30 cellular contexts compared by ENCODE assay signal in the genomic region with DNA sequence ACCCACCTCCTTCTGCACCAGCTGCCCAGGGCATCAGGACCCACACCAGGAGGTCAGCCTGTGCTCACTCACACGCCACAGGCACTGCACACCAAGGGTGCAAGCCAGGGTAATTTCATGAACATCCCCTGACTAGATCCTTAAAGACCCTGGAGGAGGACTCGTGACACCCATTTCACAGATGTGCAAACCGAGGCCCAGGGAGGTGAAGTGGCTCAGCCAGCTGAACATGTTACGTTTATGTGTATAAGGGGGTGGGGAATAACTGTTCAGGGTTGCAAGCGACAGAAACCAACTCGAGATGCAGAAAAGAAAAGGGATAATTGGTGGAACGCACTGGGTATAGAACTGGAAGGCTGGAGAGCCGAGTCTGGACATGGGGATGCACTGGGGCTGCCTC.
"Had no signal": no experiment of that assay in that cellular context is flagged by ENCODE, and none has a peak within 500 bp of the region (broad histone marks: within the 10 kb centered on the region; RNA-seq: fewer than 3 reads in every experiment).

No MANE protein-coding gene starts in this region.

- H2AFZ ChIP-seq: neural progenitor cell had no signal

- H3K4me2 ChIP-seq: neural progenitor cell had no signal

- H3K36me3 Mint-ChIP-seq: immature natural killer cell; mesothelial cell of epicardium; stimulated activated memory B cell treated with anti-CD40 and anti-IgM and Interleukin-4, amounts not matched to agents 10 μg/mL and 1 μg/mL and 100 μg/mL, for 72 hours; type B pancreatic cell had no signal

- ATAC-seq: heart left ventricle; left colon; left lung; lower lobe of right lung; right cardiac atrium; stimulated activated memory B cell treated with anti-CD40 and anti-IgM and Interleukin-4, amounts not matched to agents 10 μg/mL and 1 μg/mL and 100 μg/mL, for 72 hours; stimulated activated naive CD8-positive, alpha-beta T cell treated with anti-CD3 and anti-CD28 coated beads, Interleukin-15, amount 100 ng/mL, for 72 hours had no signal

- DNase-seq: heart left ventricle; hypothalamus; immature natural killer cell; kidney; left colon; lower lobe of right lung; mammary epithelial cell; mesendoderm; naive B cell; ovary; retina; right cardiac atrium; sigmoid colon; small intestine; spleen; stimulated activated CD4-positive, alpha-beta T cell treated with anti-CD3 and anti-CD28 coated beads, Interleukin-4, amount 100 ng/mL, for 4 hours; stimulated activated CD8-positive, alpha-beta memory T cell treated with anti-CD3 and anti-CD28 coated beads, Interleukin-4, amount 100 ng/mL, for 48 hours; stimulated activated naive CD4-positive, alpha-beta T cell treated with Interleukin-2 at 50 U/mL for 16 hours; stimulated activated naive CD8-positive, alpha-beta T cell treated with anti-CD3 and anti-CD28 coated beads, Interleukin-15, amount 100 ng/mL, for 72 hours; substantia nigra had no signal

- H3K9me3 ChIP-seq: ovary, prostate gland, sigmoid colon had no signal

- H3K9ac ChIP-seq: neural progenitor cell had no signal

- H3K4me1 Mint-ChIP-seq: immature natural killer cell; naive B cell; nephron; stimulated activated memory B cell treated with anti-CD40 and anti-IgM and Interleukin-4, amounts not matched to agents 10 μg/mL and 1 μg/mL and 100 μg/mL, for 72 hours; stimulated activated naive CD8-positive, alpha-beta T cell treated with anti-CD3 and anti-CD28 coated beads, Interleukin-15, amount 100 ng/mL, for 72 hours had no signal

- H3K27me3 ChIP-seq: neural progenitor cell, ovary, sigmoid colon, vagina had no signal

- H3K36me3 ChIP-seq: heart left ventricle, left lung, lower lobe of right lung, neural progenitor cell, ovary, prostate gland, sigmoid colon, spleen, tibial nerve had no signal

- H3K4me1 ChIP-seq: heart left ventricle, left lung, lower lobe of right lung, neural progenitor cell, prostate gland, spleen, tibial nerve had no signal

- H3K27ac Mint-ChIP-seq: immature natural killer cell; mesothelial cell of epicardium; naive B cell; nephron; neural progenitor cell; stimulated activated memory B cell treated with anti-CD40 and anti-IgM and Interleukin-4, amounts not matched to agents 10 μg/mL and 1 μg/mL and 100 μg/mL, for 72 hours; stimulated activated naive CD8-positive, alpha-beta T cell treated with anti-CD3 and anti-CD28 coated beads, Interleukin-15, amount 100 ng/mL, for 72 hours; type B pancreatic cell had no signal

- H3K4me3 Mint-ChIP-seq: immature natural killer cell; mesothelial cell of epicardium; naive B cell; nephron; neural progenitor cell; stimulated activated memory B cell treated with anti-CD40 and anti-IgM and Interleukin-4, amounts not matched to agents 10 μg/mL and 1 μg/mL and 100 μg/mL, for 72 hours; stimulated activated naive CD8-positive, alpha-beta T cell treated with anti-CD3 and anti-CD28 coated beads, Interleukin-15, amount 100 ng/mL, for 72 hours; type B pancreatic cell had no signal

- FAIRE-seq: islet of Langerhans, kidney, small intestine had no signal

- H3K9me3 Mint-ChIP-seq: immature natural killer cell; stimulated activated naive CD8-positive, alpha-beta T cell treated with anti-CD3 and anti-CD28 coated beads, Interleukin-15, amount 100 ng/mL, for 72 hours; type B pancreatic cell had no signal

- H3K27ac ChIP-seq: heart left ventricle, left lung, lower lobe of right lung, neural progenitor cell, ovary, prostate gland, sigmoid colon, spleen, tibial nerve, vagina had no signal

- H3K4me3 ChIP-seq: heart left ventricle, left lung, lower lobe of right lung, neural progenitor cell, ovary, prostate gland, sigmoid colon, spleen, tibial nerve, vagina had no signal
